8 cellular contexts compared by ENCODE assay signal in genomic region chr21:32392299-32392879, GRCh38. TPM values are rescaled to one million over a fixed set of nuclear protein-coding genes. Genes with fewer than 3 reads are reported as not detected.
A peak's percentile ranks its signal among the peaks of the same experiment; 100 is the strongest.
DNase-seq lines count a peak whose midpoint lies in the region; ATAC-seq, FAIRE-seq and TF ChIP-seq lines count a peak whose summit lies in the region.

No MANE protein-coding gene starts in this region.

- no peaks in the 10 kb centered on the region for H3K9me3 Mint-ChIP-seq in naive thymus-derived CD4-positive, alpha-beta T cell

- peaks cover 46% of the 10 kb centered on the region for H3K79me2 ChIP-seq in OCI-LY7 (ENCODE audit: insufficient read depth, low read depth, low read length)

- no peaks in the 10 kb centered on the region for H3K4me1 ChIP-seq in BE2C
- H3K4me1 ChIP-seq in OCI-LY7 (ENCODE audit: insufficient read depth, low read length, poor library complexity, severe bottlenecking): peaks cover 39% of the 10 kb centered on the region
- peaks cover 15% of the 10 kb centered on the region for H3K4me1 ChIP-seq in effector memory CD4-positive, alpha-beta T cell (ENCODE audit: control insufficient read depth, insufficient read depth, low read length, poor library complexity, severe bottlenecking)
- peaks cover 8 to 12% of the 10 kb centered on the region in 2 donors for H3K4me1 ChIP-seq in naive thymus-derived CD4-positive, alpha-beta T cell (ENCODE audit: control insufficient read depth in 2 of 2, insufficient read depth in 2 of 2, low read length in 2 of 2)

- H3K4me2 ChIP-seq in OCI-LY7 (ENCODE audit: low read length): peak overlapping the region; percentile 72

- H3K27me3 Mint-ChIP-seq in naive thymus-derived CD4-positive, alpha-beta T cell: peaks cover 0 to 16% (median 3%) of the 10 kb centered on the region in 5 donors

- H2AFZ ChIP-seq in OCI-LY7 (ENCODE audit: low read length): peak overlapping the region; percentile 95

- POLR2A ChIA-PET in OCI-LY7 (lab: Charles Lee): interaction anchor here (0.6 to 2.1 kb wide), 8 partner anchors 28 to 1505 kb away, joined by 3 to 7 read pairs (median 4); partner anchors contain the start of genes MIS18A and SYNJ1
- POLR2A ChIA-PET in naive thymus-derived CD4-positive, alpha-beta T cell (lab: Charles Lee): interaction anchor here (0.6 to 1.5 kb wide), 3 partner anchors 219 to 346 kb away, joined by 3 to 5 read pairs (median 3); no protein-coding TSS in a partner anchor

- H3K27ac ChIP-seq in OCI-LY7 (ENCODE audit: low read depth, low read length, poor library complexity, severe bottlenecking): peak overlapping the region; percentile 35
- H3K27ac ChIP-seq in effector memory CD4-positive, alpha-beta T cell (ENCODE audit: insufficient read depth, low read length, poor library complexity, severe bottlenecking): peak overlapping the region; percentile 40
- H3K27ac ChIP-seq in naive thymus-derived CD4-positive, alpha-beta T cell (ENCODE audit: low read depth, low read length): peak overlapping the region; percentile 70

- peaks cover 7% of the 10 kb centered on the region; the same call in 1 of the 2 replicates for H4K20me1 ChIP-seq in OCI-LY7 (ENCODE audit: insufficient read depth, low read length)

- DNase-seq in BE2C (no peak), OCI-LY7 (ENCODE audit: low spot score) (peak; percentile 30), HTR-8/SVneo (ENCODE audit: insufficient read length, low spot score) (no peak), CD1c-positive myeloid dendritic cell (ENCODE audit: extremely low spot score) (no peak)
- DNase-seq in effector memory CD4-positive, alpha-beta T cell: no peak
- no peak for DNase-seq in naive thymus-derived CD4-positive, alpha-beta T cell

- H3K27ac Mint-ChIP-seq in naive thymus-derived CD4-positive, alpha-beta T cell: peak overlapping the region in 8 of 9 donors; percentile 14 to 90 (median 74)

- H3K36me3 ChIP-seq in BE2C (peaks cover 4% of the 10 kb centered on the region), OCI-LY7 (ENCODE audit: insufficient read depth, low read length) (peaks cover 21% of the 10 kb centered on the region; the same call in 1 of the 2 replicates)
- H3K36me3 ChIP-seq in effector memory CD4-positive, alpha-beta T cell (ENCODE audit: control insufficient read depth, insufficient read depth, low read length): peaks cover 4% of the 10 kb centered on the region
- H3K36me3 ChIP-seq in naive thymus-derived CD4-positive, alpha-beta T cell (ENCODE audit: control insufficient read depth in 2 of 3, insufficient read depth in 3 of 3, low read length in 3 of 3): peaks cover 0 to 19% (median 0%) of the 10 kb centered on the region in 3 experiments

- CTCF ChIA-PET in OCI-LY7 (lab: Charles Lee; ENCODE audit: unreplicated experiment): interaction anchor here (0.7 kb wide), 1 partner anchor 56 kb away, joined by 3 read pairs; no protein-coding TSS in a partner anchor
- CTCF ChIA-PET in naive thymus-derived CD4-positive, alpha-beta T cell (lab: Charles Lee): interaction anchor here (0.9 kb wide), 1 partner anchor 209 kb away, joined by 4 read pairs; no protein-coding TSS in a partner anchor

- H3K9me3 ChIP-seq in BE2C (no peaks in the 10 kb centered on the region), OCI-LY7 (ENCODE audit: low read length) (no peaks in the 10 kb centered on the region)
- H3K9me3 ChIP-seq in effector memory CD4-positive, alpha-beta T cell (ENCODE audit: control insufficient read depth, low read length): no peaks in the 10 kb centered on the region
- no peaks in the 10 kb centered on the region for H3K9me3 ChIP-seq in naive thymus-derived CD4-positive, alpha-beta T cell (ENCODE audit: control insufficient read depth in 2 of 3, low read length in 3 of 3)

- peaks cover 3% of the 10 kb centered on the region; the same call in 1 of the 2 replicates for H3K27me3 ChIP-seq in BE2C
- no peaks in the 10 kb centered on the region for H3K27me3 ChIP-seq in effector memory CD4-positive, alpha-beta T cell (replicated peaks; ENCODE audit: control insufficient read depth, insufficient read depth, low read length, poor library complexity, severe bottlenecking)
- no peaks in the 10 kb centered on the region for H3K27me3 ChIP-seq in naive thymus-derived CD4-positive, alpha-beta T cell (ENCODE audit: control insufficient read depth in 2 of 2, insufficient read depth in 2 of 2, low read length in 2 of 2)

- peak overlapping the region; percentile 81 to 92 (median 86) for H3K4me3 Mint-ChIP-seq in naive thymus-derived CD4-positive, alpha-beta T cell

- BruUV-seq in OCI-LY7 (replicated peaks; lab: Mats Ljungman, UMichigan): no TSS peak

- H3K4me3 ChIP-seq in BE2C (ENCODE audit: low read depth, low read length) (peak overlapping the region; percentile 98), OCI-LY7 (ENCODE audit: low read depth, low read length, poor library complexity, severe bottlenecking) (peak overlapping the region; percentile 86)
- peak overlapping the region; percentile 85 for H3K4me3 ChIP-seq in effector memory CD4-positive, alpha-beta T cell (ENCODE audit: insufficient read depth, low read depth, low read length, poor library complexity, severe bottlenecking)
- peak overlapping the region; percentile 85 for H3K4me3 ChIP-seq in naive thymus-derived CD4-positive, alpha-beta T cell (ENCODE audit: low read length)

- TF ChIP-seq CTCF in BE2C (IDR thresholded peaks at IDR 0.05; ENCODE audit: low read depth, low read length) (no peak), OCI-LY7 (conservative IDR thresholded peaks at IDR 0.05; ENCODE audit: low read length) (no peak)

- no peaks in the 10 kb centered on the region for H3K9me2 ChIP-seq in OCI-LY7 (ENCODE audit: insufficient read depth, low read length)

- peaks cover 4 to 17% (median 13%) of the 10 kb centered on the region in 5 donors for H3K36me3 Mint-ChIP-seq in naive thymus-derived CD4-positive, alpha-beta T cell

- peaks cover 41 to 59% (median 49%) of the 10 kb centered on the region in 7 donors for H3K4me1 Mint-ChIP-seq in naive thymus-derived CD4-positive, alpha-beta T cell

- ATAC-seq in GM21528 (IDR thresholded peaks at IDR 0.05; ENCODE audit: low FRiP score, unreplicated experiment) (peak; percentile 54), HG03139 (IDR thresholded peaks at IDR 0.05; ENCODE audit: unreplicated experiment) (no peak)
- ATAC-seq in naive thymus-derived CD4-positive, alpha-beta T cell: no peak

- FAIRE-seq in HTR-8/SVneo (lab: Jason Lieb, UNC): no peak

- intact Hi-C loops in OCI-LY7 (cut with micrococcal nuclease; ENCODE audit: unreplicated experiment): loop anchor here (2.0 to 5.0 kb wide), 3 partner anchors 114 to 380 kb away; partner anchors contain the start of genes MIS18A and PAXBP1
- intact Hi-C loops in naive thymus-derived CD4-positive, alpha-beta T cell (cut with micrococcal nuclease): loop anchor here (1.0 to 10.0 kb wide), 8 partner anchors 113 to 1208 kb away; partner anchors contain the start of genes CFAP298 (in 1 of the 2), DONSON (in 1 of the 2), MIS18A (in 1 of the 2) and SYNJ1 (in 1 of the 2)

RNA-seq across cellular contexts. Expression of gene URB1, which starts 0.4 kb away (rescaled TPM):
- 23.1 TPM for polyA plus RNA-seq in BE2C (2012; ENCODE audit: insufficient read depth, insufficient read length, low read depth)
- 19.4 and 20.8 TPM in 2 replicates for total RNA-seq in OCI-LY7 (2014; rRNA removed; shearing (Covaris generic))
- 23.4 and 25.4 TPM in 2 replicates for total RNA-seq in OCI-LY7 (2022)
- total RNA-seq in naive thymus-derived CD4-positive, alpha-beta T cell: 10 to 100 TPM; 14.5 to 20.6 (median 17.9) TPM
- polyA plus RNA-seq in naive thymus-derived CD4-positive, alpha-beta T cell: 1 to 10 TPM; 1.8 to 6.1 TPM

RNA-seq across cellular contexts. Expression of gene EVA1C, which starts 20.1 kb away (rescaled TPM):
- not detected for polyA plus RNA-seq in BE2C (2012; ENCODE audit: insufficient read depth, insufficient read length, low read depth)
- total RNA-seq in OCI-LY7 (2014; rRNA removed; shearing (Covaris generic)): not detected in 2 replicates
- total RNA-seq in OCI-LY7 (2022): not detected in 2 replicates
- total RNA-seq in naive thymus-derived CD4-positive, alpha-beta T cell: 10 to 100 TPM in 4 of 5 experiments, 1 to 10 TPM in 1; 2.6 to 16.3 (median 12.3) TPM
- 10 to 100 TPM in 1 of 2 donors, 1 to 10 TPM in 1; 3.8 to 11.0 TPM for polyA plus RNA-seq in naive thymus-derived CD4-positive, alpha-beta T cell
